2 cellular contexts compared by ENCODE assay signal in genomic region chr22:35258144-35258988, GRCh38.
TF ChIP-seq lines count a peak whose summit lies in the region.

No MANE protein-coding gene starts in this region.

TF ChIP-seq in A549, 52 proteins besides CTCF, POLR2A, EP300 and RAD21:
- TF ChIP-seq, protein P1, sequence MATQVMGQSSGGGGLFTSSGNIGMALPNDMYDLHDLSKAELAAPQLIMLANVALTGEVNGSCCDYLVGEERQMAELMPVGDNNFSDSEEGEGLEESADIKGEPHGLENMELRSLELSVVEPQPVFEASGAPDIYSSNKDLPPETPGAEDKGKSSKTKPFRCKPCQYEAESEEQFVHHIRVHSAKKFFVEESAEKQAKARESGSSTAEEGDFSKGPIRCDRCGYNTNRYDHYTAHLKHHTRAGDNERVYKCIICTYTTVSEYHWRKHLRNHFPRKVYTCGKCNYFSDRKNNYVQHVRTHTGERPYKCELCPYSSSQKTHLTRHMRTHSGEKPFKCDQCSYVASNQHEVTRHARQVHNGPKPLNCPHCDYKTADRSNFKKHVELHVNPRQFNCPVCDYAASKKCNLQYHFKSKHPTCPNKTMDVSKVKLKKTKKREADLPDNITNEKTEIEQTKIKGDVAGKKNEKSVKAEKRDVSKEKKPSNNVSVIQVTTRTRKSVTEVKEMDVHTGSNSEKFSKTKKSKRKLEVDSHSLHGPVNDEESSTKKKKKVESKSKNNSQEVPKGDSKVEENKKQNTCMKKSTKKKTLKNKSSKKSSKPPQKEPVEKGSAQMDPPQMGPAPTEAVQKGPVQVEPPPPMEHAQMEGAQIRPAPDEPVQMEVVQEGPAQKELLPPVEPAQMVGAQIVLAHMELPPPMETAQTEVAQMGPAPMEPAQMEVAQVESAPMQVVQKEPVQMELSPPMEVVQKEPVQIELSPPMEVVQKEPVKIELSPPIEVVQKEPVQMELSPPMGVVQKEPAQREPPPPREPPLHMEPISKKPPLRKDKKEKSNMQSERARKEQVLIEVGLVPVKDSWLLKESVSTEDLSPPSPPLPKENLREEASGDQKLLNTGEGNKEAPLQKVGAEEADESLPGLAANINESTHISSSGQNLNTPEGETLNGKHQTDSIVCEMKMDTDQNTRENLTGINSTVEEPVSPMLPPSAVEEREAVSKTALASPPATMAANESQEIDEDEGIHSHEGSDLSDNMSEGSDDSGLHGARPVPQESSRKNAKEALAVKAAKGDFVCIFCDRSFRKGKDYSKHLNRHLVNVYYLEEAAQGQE (IDR thresholded peaks at IDR 0.05) = no peak
- TF ChIP-seq USF2 (IDR thresholded peaks at IDR 0.05) = no peak
- no peak for TF ChIP-seq RCOR1 (IDR thresholded peaks at IDR 0.05; ENCODE audit: low read depth, low read length)
- no peak for TF ChIP-seq KDM1A (IDR thresholded peaks at IDR 0.05; ENCODE audit: low read depth)
- TF ChIP-seq FOSL2 (IDR thresholded peaks at IDR 0.05) = no peak
- no peak for TF ChIP-seq FOSL2 (CRISPR knock-in tag; IDR thresholded peaks at IDR 0.05)
- no peak for TF ChIP-seq SMC3 (IDR thresholded peaks at IDR 0.05)
- no peak for TF ChIP-seq ZC3H11A (IDR thresholded peaks at IDR 0.05)
- TF ChIP-seq JUNB (IDR thresholded peaks at IDR 0.05) = no peak
- TF ChIP-seq CEBPB (IDR thresholded peaks at IDR 0.05) = no peak
- TF ChIP-seq ZSCAN20 (CRISPR knock-in tag; IDR thresholded peaks at IDR 0.05) = no peak
- no peak for TF ChIP-seq MAFK (IDR thresholded peaks at IDR 0.05; ENCODE audit: partially characterized antibody)
- TF ChIP-seq ATOH8 (CRISPR knock-in tag; IDR thresholded peaks at IDR 0.05; ENCODE audit: low read depth) = no peak
- no peak for TF ChIP-seq SREBF2 (IDR thresholded peaks at IDR 0.05)
- no peak for TF ChIP-seq CBX2 (IDR thresholded peaks at IDR 0.05; ENCODE audit: borderline replicate concordance, low read depth)
- TF ChIP-seq MAZ (IDR thresholded peaks at IDR 0.05; ENCODE audit: borderline replicate concordance, low read depth, low read length) = no peak
- no peak for TF ChIP-seq NR3C1 (IDR thresholded peaks at IDR 0.05)
- TF ChIP-seq EHF (CRISPR knock-in tag; IDR thresholded peaks at IDR 0.05) = no peak

TF ChIP-seq in H1, 55 proteins besides CTCF, POLR2A, EP300 and RAD21:
- no peak for TF ChIP-seq SP4 (IDR thresholded peaks at IDR 0.05; ENCODE audit: low read length)
- TF ChIP-seq CEBPB (IDR thresholded peaks at IDR 0.05; ENCODE audit: low read depth, low read length) = no peak
- no peak for TF ChIP-seq CHD7 (IDR thresholded peaks at IDR 0.05; ENCODE audit: insufficient replicate concordance, low read length)
- TF ChIP-seq SAP30 (IDR thresholded peaks at IDR 0.05; ENCODE audit: insufficient read depth, insufficient replicate concordance, low read length) = no peak
- no peak for TF ChIP-seq SIRT6 (IDR thresholded peaks at IDR 0.05; ENCODE audit: low read length)
- TF ChIP-seq TBP (IDR thresholded peaks at IDR 0.05; ENCODE audit: low read depth, low read length) = no peak
- TF ChIP-seq TCF12 (IDR thresholded peaks at IDR 0.05; ENCODE audit: low read depth, low read length) = no peak
- peak; percentile 49; the same call in 1 of the 2 replicates for TF ChIP-seq POLR2AphosphoS5 (IDR thresholded peaks at IDR 0.05; ENCODE audit: low read depth, low read length)
- no peak for TF ChIP-seq ZNF274 (IDR thresholded peaks at IDR 0.05; ENCODE audit: borderline replicate concordance, extremely low read depth, low read length)
- no peak for TF ChIP-seq KDM5A (IDR thresholded peaks at IDR 0.05; ENCODE audit: low read length)
- TF ChIP-seq CBX8 (IDR thresholded peaks at IDR 0.05; ENCODE audit: borderline replicate concordance, low read depth, low read length) = no peak
- TF ChIP-seq ASH2L (IDR thresholded peaks at IDR 0.05; ENCODE audit: low read length) = no peak
- TF ChIP-seq RBBP5 (IDR thresholded peaks at IDR 0.05; ENCODE audit: borderline replicate concordance, low read depth, low read length) = 0 out of 2 replicates have a peak, but pooled peaks have one; percentile 2
- TF ChIP-seq PHF8 (conservative IDR thresholded peaks at IDR 0.05; ENCODE audit: low read depth, low read length) = no peak
- TF ChIP-seq SP2 (IDR thresholded peaks at IDR 0.05; ENCODE audit: low read length) = no peak
- TF ChIP-seq RNF2 (IDR thresholded peaks at IDR 0.05; ENCODE audit: borderline replicate concordance, low read depth, low read length, missing control alignments, poor library complexity, severe bottlenecking) = no peak
- TF ChIP-seq CHD2 (IDR thresholded peaks at IDR 0.05; ENCODE audit: low read length) = no peak
- TF ChIP-seq TAF1 (IDR thresholded peaks at IDR 0.05; ENCODE audit: low read depth, low read length) = peak; percentile 55; the same call in 1 of the 2 replicates
- no peak for TF ChIP-seq KDM4A (IDR thresholded peaks at IDR 0.05; ENCODE audit: low read depth, low read length, severe bottlenecking)
- TF ChIP-seq RXRA (IDR thresholded peaks at IDR 0.05; ENCODE audit: insufficient read depth, low read depth, low read length) = no peak
- TF ChIP-seq BACH1 (IDR thresholded peaks at IDR 0.05; ENCODE audit: low read length) = no peak
- no peak for TF ChIP-seq NANOG (IDR thresholded peaks at IDR 0.05; ENCODE audit: insufficient read depth, low read depth, low read length, poor library complexity, severe bottlenecking)
- no peak for TF ChIP-seq NRF1 (IDR thresholded peaks at IDR 0.05; ENCODE audit: low read depth, low read length)
- no peak for TF ChIP-seq MAFK (IDR thresholded peaks at IDR 0.05; ENCODE audit: low read depth, low read length)
- no peak for TF ChIP-seq CTBP2 (IDR thresholded peaks at IDR 0.05; ENCODE audit: borderline replicate concordance, insufficient read depth, insufficient read length, low read length)
TF ChIP-seq in H1: peak in this region for 3.
